ENCODE assay signal across 23 cellular contexts in the genomic region with DNA sequence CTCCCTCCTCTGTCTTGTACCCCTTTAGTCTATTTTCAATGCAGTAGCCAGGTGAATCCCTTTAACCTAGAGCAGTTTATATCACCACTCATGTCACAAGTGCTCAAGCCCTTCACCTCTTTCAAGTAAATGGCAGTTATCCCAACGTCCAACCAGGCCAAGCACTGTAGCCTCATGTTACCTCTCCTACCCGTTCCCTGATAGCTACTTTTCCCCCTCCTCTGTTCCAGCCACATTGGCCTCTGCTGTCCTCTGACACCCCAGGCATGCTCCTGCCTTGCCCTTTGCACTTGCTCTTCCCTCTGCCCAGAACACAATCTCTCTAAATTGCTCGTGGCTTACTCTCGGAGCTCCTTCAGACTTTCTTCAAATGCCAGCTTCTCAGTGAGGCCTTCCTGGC.
"Had no signal": no experiment of that assay in that cellular context is flagged by ENCODE, and none has a peak within 500 bp of the region (broad histone marks: within the 10 kb centered on the region; RNA-seq: fewer than 3 reads in every experiment).

No MANE protein-coding gene starts in this region.

- H3K4me1 Mint-ChIP-seq: T-helper 17 cell had no signal

- H3K27me3 ChIP-seq: left lung, upper lobe of right lung had no signal

- H3K27ac Mint-ChIP-seq: activated naive CD8-positive, alpha-beta T cell; natural killer cell treated with Interleukin-12 subunit alpha and Interleukin-12 subunit beta and Interleukin-15 and Interleukin-18, amount 100 ng/mL, for 72 hours; progenitor cell of endocrine pancreas; T-helper 17 cell had no signal

- ATAC-seq: activated CD4-positive, CD25-positive, alpha-beta regulatory T cell treated with anti-CD3 and anti-CD28 coated beads, Interleukin-2, amount 50 U/mL, for 24 hours; left lung; mucosa of descending colon; natural killer cell treated with Interleukin-12 subunit alpha and Interleukin-12 subunit beta and Interleukin-15 and Interleukin-18, amount 100 ng/mL, for 72 hours; stimulated activated naive CD8-positive, alpha-beta T cell treated with anti-CD3 and anti-CD28 coated beads, Interleukin-15, Interleukin-2, amounts not matched to agents 100 U/mL and 50 U/mL, for 24 hours; T-helper 17 cell; upper lobe of right lung had no signal

- H3K27me3 Mint-ChIP-seq: natural killer cell treated with Interleukin-12 subunit alpha and Interleukin-12 subunit beta and Interleukin-15 and Interleukin-18, amount 100 ng/mL, for 72 hours; progenitor cell of endocrine pancreas had no signal

- H3K4me3 ChIP-seq: left lung, mucosa of descending colon, upper lobe of right lung had no signal

- DNase-seq: activated CD4-positive, alpha-beta T cell treated with anti-CD3 and anti-CD28 coated beads for 48 hours; activated CD4-positive, alpha-beta T cell treated with anti-CD3 and anti-CD28 coated beads, Interleukin-2, amount 50 U/mL, for 48 hours; activated CD8-positive, alpha-beta memory T cell treated with anti-CD3 and anti-CD28 coated beads for 24 hours; activated effector memory CD4-positive, alpha-beta T cell treated with Interleukin-2 at 50 U/mL for 16 hours; activated naive CD4-positive, alpha-beta T cell treated with Interleukin-2 at 50 U/mL for 16 hours; anterior cingulate cortex; effector CD8-positive, alpha-beta T cell; head of caudate nucleus; mucosa of descending colon; retina; stimulated activated CD4-positive, alpha-beta T cell treated with anti-CD3 and anti-CD28 coated beads, Interleukin-2, amount 100 ng/mL, for 48 hours; stimulated activated naive CD8-positive, alpha-beta T cell treated with anti-CD3 and anti-CD28 coated beads, Interleukin-15, Interleukin-2, amounts not matched to agents 100 U/mL and 50 U/mL, for 24 hours; substantia nigra; T-helper 17 cell; T1000; upper lobe of right lung; WERI-Rb-1 had no signal

- H3K36me3 ChIP-seq: left lung, upper lobe of right lung, WERI-Rb-1 had no signal

- H3K36me3 Mint-ChIP-seq: activated naive CD8-positive, alpha-beta T cell; natural killer cell treated with Interleukin-12 subunit alpha and Interleukin-12 subunit beta and Interleukin-15 and Interleukin-18, amount 100 ng/mL, for 72 hours had no signal

- H3K9me3 Mint-ChIP-seq: natural killer cell treated with Interleukin-12 subunit alpha and Interleukin-12 subunit beta and Interleukin-15 and Interleukin-18, amount 100 ng/mL, for 72 hours had no signal

- H3K27ac ChIP-seq: epithelial cell of prostate, left lung, upper lobe of right lung, WERI-Rb-1 had no signal

- H3K4me3 Mint-ChIP-seq: activated naive CD8-positive, alpha-beta T cell; natural killer cell treated with Interleukin-12 subunit alpha and Interleukin-12 subunit beta and Interleukin-15 and Interleukin-18, amount 100 ng/mL, for 72 hours; T-helper 17 cell had no signal

- H3K9me3 ChIP-seq: left lung, mucosa of descending colon, upper lobe of right lung had no signal
